16 cellular contexts compared by ENCODE assay signal in the genomic region with DNA sequence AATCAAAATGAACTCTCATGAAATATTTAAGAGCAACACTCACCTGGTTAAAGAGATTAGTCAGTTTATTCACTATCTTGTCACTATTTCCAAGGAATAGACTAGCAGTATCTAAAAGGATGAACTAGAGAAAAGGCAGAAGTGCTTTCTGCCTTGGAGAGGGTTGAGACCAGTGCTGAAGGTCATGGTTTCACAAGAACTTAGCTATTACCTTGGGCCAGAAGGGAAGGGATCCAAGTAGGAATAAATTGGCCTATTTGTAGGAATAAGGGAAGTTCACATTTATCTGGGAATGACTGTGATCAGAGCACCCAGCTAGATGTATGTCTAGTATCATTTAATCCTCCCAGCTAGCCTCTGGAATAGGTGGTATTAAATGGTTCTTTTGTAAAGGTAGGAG.
DNase-seq lines count a peak whose midpoint lies in the region; ATAC-seq and TF ChIP-seq lines count a peak whose summit lies in the region.
"Had no signal": no experiment of that assay in that cellular context is flagged by ENCODE, and none has a peak within 500 bp of the region (broad histone marks: within the 10 kb centered on the region; RNA-seq: fewer than 3 reads in every experiment).

No MANE protein-coding gene starts in this region.

- no peak for DNase-seq in coronary artery (ENCODE audit: low spot score)
- no peak for DNase-seq in left ventricle myocardium superior
- DNase-seq in sciatic nerve (ENCODE audit: low spot score) = no peak
- DNase-seq in vagina (ENCODE audit: extremely low spot score in 2 of 2) = no peak
- no peak for DNase-seq in NCI-H446 (lab: John Stamatoyannopoulos, UW)
- no peak for DNase-seq in germinal center (ENCODE audit: low spot score)
- DNase-seq in stimulated activated naive CD4-positive, alpha-beta T cell treated with Interleukin-2 at 50 U/mL for 16 hours (lab: John Stamatoyannopoulos, UW) = no peak
- DNase-seq in NCI-H1092 treated with DMSO at 0.1 percent for 48 hours (lab: John Stamatoyannopoulos, UW) = no peak
- DNase-seq: BE2C; CD4-positive, alpha-beta memory T cell; DND-41; GDM1 had no signal

- TF ChIP-seq CTCF in coronary artery (IDR thresholded peaks at IDR 0.05) = no peak
- no peak for TF ChIP-seq CTCF in vagina (IDR thresholded peaks at IDR 0.05)

- H3K9me3 ChIP-seq in vagina = no peaks in the 10 kb centered on the region
- H3K9me3 ChIP-seq: A549, BE2C, HAP-1 had no signal

- H3K36me3 ChIP-seq in vagina = no peaks in the 10 kb centered on the region
- H3K36me3 ChIP-seq: BE2C, HAP-1 had no signal

- peaks cover 18% of the 10 kb centered on the region for H3K4me1 ChIP-seq in vagina
- H3K4me1 ChIP-seq: BE2C, HAP-1 had no signal

- H3K27ac ChIP-seq in coronary artery (peak overlapping the region; percentile 2 to 30), vagina (peak overlapping the region; percentile 1)
- H3K27ac ChIP-seq: A549, C4-2B, HL-60 had no signal

- intact Hi-C loops in left ventricle myocardium superior (cut with micrococcal nuclease) (no loop called here), sciatic nerve (cut with DNase I) (no loop called here), vagina (cut with DNase I) (loop anchor here (10.0 kb wide), 1 partner anchor 374 kb away; the partner anchor contains the start of gene ZNF503)

- ATAC-seq in left ventricle myocardium superior (peak; percentile 69), sciatic nerve (peak; percentile 81)
- ATAC-seq: A549 had no signal

- no peak for TF ChIP-seq POLR2A in vagina (IDR thresholded peaks at IDR 0.05)

- no peak overlapping the region for H3K4me3 ChIP-seq in coronary artery
- no peak overlapping the region for H3K4me3 ChIP-seq in vagina
- H3K4me3 ChIP-seq: A549, HAP-1 had no signal

- H3K27me3 ChIP-seq in vagina = no peaks in the 10 kb centered on the region
- H3K27me3 ChIP-seq: BE2C had no signal
